10 cellular contexts compared by ENCODE assay signal in the genomic region with DNA sequence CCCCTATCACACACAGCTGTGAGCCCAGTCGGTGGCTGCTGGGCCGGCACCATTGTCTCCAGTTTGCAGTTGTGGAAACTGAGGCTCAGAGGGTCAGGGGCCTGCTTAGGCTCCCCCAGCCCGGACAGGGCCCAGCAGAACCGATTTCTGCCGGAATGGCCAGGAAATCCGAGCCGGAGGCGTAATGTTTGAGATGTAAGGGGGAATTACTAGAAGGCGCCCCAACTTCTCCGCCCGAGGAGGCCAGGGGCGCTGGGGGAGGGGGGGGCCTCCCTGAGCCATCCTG. TPM values are rescaled to one million over a fixed set of nuclear protein-coding genes. Genes with fewer than 3 reads are reported as not detected.
DNase-seq lines count a peak whose midpoint lies in the region; ATAC-seq, FAIRE-seq and TF ChIP-seq lines count a peak whose summit lies in the region.
"Had no signal": no experiment of that assay in that cellular context is flagged by ENCODE, and none has a peak within 500 bp of the region (broad histone marks: within the 10 kb centered on the region; RNA-seq: fewer than 3 reads in every experiment).

No MANE protein-coding gene starts in this region.

- peaks cover 3% of the 10 kb centered on the region; the same call in 1 of the 2 replicates for H3F3A ChIP-seq in DOHH2 (ENCODE audit: control insufficient read depth, insufficient read depth)

- peaks cover 16% of the 10 kb centered on the region for H3K4me1 Mint-ChIP-seq in activated T-helper 1 cell treated with anti-CD3 and anti-CD28 coated beads, Interleukin-12 subunit alpha, Interleukin-12 subunit beta, Interleukin-2, Interleukin-4 antibody, amounts not matched to agents 30 ng/mL and 10 ng/mL and 1 ng/mL, durations not matched to agents 14 hours and 24 hours and 36 hours (ENCODE audit: low read depth)

- WGBS in A549 (ENCODE audit: missing lambda C conversion rate) = 0% methylated on average over 2 of the region's 12 CpGs

- H3K9me2 ChIP-seq in DOHH2 (replicated peaks; ENCODE audit: control insufficient read depth, low read length) = no peaks in the 10 kb centered on the region

- H3K27ac ChIP-seq in A549 (peak overlapping the region; percentile 63 to 85; a peak in 4 of 6 replicates), DOHH2 (ENCODE audit: low read depth, low read length) (no peak overlapping the region)

- DNase-seq in A549 (ENCODE audit: low read depth in 1 of 2, low spot score in 1 of 2) (no peak), DMS 273 treated with DMSO at 0.1 percent for 48 hours (lab: John Stamatoyannopoulos, UW) (no peak)
- DNase-seq in activated T-helper 1 cell treated with anti-CD3 and anti-CD28 coated beads, Interleukin-12 subunit alpha, Interleukin-12 subunit beta, Interleukin-2, Interleukin-4 antibody, amounts not matched to agents 30 ng/mL and 10 ng/mL and 1 ng/mL, durations not matched to agents 14 hours and 24 hours and 36 hours (ENCODE audit: low spot score) = no peak
- DNase-seq: effector CD4-positive, alpha-beta T cell had no signal

- H3K36me3 Mint-ChIP-seq in activated T-helper 1 cell treated with anti-CD3 and anti-CD28 coated beads, Interleukin-12 subunit alpha, Interleukin-12 subunit beta, Interleukin-2, Interleukin-4 antibody, amounts not matched to agents 30 ng/mL and 10 ng/mL and 1 ng/mL, durations not matched to agents 14 hours and 24 hours and 36 hours (ENCODE audit: low read depth) = no peaks in the 10 kb centered on the region

- H3K79me2 ChIP-seq in DOHH2 (ENCODE audit: control insufficient read depth, low read length) = peaks cover 6% of the 10 kb centered on the region

- intact Hi-C loops in activated T-helper 1 cell treated with anti-CD3 and anti-CD28 coated beads, Interleukin-12 subunit alpha, Interleukin-12 subunit beta, Interleukin-2, Interleukin-4 antibody, amounts not matched to agents 30 ng/mL and 10 ng/mL and 1 ng/mL, durations not matched to agents 14 hours and 24 hours and 36 hours (cut with micrococcal nuclease) = no loop called here

- H3K27ac Mint-ChIP-seq in activated T-helper 1 cell treated with anti-CD3 and anti-CD28 coated beads, Interleukin-12 subunit alpha, Interleukin-12 subunit beta, Interleukin-2, Interleukin-4 antibody, amounts not matched to agents 30 ng/mL and 10 ng/mL and 1 ng/mL, durations not matched to agents 14 hours and 24 hours and 36 hours = no peak overlapping the region

- TF ChIP-seq POLR2A in A549 (IDR thresholded peaks at IDR 0.05; ENCODE audit: low read length) = no peak

- peak overlapping the region; percentile 98 for H3K4me2 ChIP-seq in A549
- H3K4me2 ChIP-seq in DOHH2 (ENCODE audit: low read length) = peak overlapping the region; percentile 60

- peaks cover 14% of the 10 kb centered on the region; the same call in 1 of the 3 replicates for H3K4me1 ChIP-seq in A549
- H3K4me1 ChIP-seq in DOHH2 (ENCODE audit: control insufficient read depth, low read length) = peaks cover 38% of the 10 kb centered on the region

- no peak for TF ChIP-seq EP300 in A549 (IDR thresholded peaks at IDR 0.05)

- TF ChIP-seq CTCF in A549 (IDR thresholded peaks at IDR 0.05) (no peak), DOHH2 (IDR thresholded peaks at IDR 0.05; ENCODE audit: low read depth, low read length, poor library complexity, severe bottlenecking) (no peak)

- H3K4me3 Mint-ChIP-seq in activated T-helper 1 cell treated with anti-CD3 and anti-CD28 coated beads, Interleukin-12 subunit alpha, Interleukin-12 subunit beta, Interleukin-2, Interleukin-4 antibody, amounts not matched to agents 30 ng/mL and 10 ng/mL and 1 ng/mL, durations not matched to agents 14 hours and 24 hours and 36 hours = peak overlapping the region; percentile 76

- H3K36me3 ChIP-seq in DOHH2 (ENCODE audit: control insufficient read depth, low read length) = no peaks in the 10 kb centered on the region

- CTCF ChIA-PET in A549 (lab: Yijun Ruan, JAX) = interaction anchor here (0.7 to 1.1 kb wide), 3 partner anchors 39 to 148 kb away, joined by 3 to 5 read pairs (median 4); a partner anchor contains a TSS

- no peak for TF ChIP-seq RAD21 in A549 (conservative IDR thresholded peaks at IDR 0.05 in 1 of 2, IDR thresholded peaks at IDR 0.05 in 1 of 2)

- POLR2A ChIA-PET in A549 (lab: Yijun Ruan, JAX) = no interaction called here

- H3K27me3 Mint-ChIP-seq in activated T-helper 1 cell treated with anti-CD3 and anti-CD28 coated beads, Interleukin-12 subunit alpha, Interleukin-12 subunit beta, Interleukin-2, Interleukin-4 antibody, amounts not matched to agents 30 ng/mL and 10 ng/mL and 1 ng/mL, durations not matched to agents 14 hours and 24 hours and 36 hours (ENCODE audit: insufficient read depth) = peaks cover 4% of the 10 kb centered on the region

- H3K4me3 ChIP-seq in A549 (peak overlapping the region; percentile 49; the same call in 2 of the 3 replicates), DOHH2 (ENCODE audit: low read length) (no peak overlapping the region), iPS-18c (ENCODE audit: insufficient read depth, low read depth, low read length) (peak overlapping the region; percentile 63)

- H4K20me1 ChIP-seq in DOHH2 (ENCODE audit: control insufficient read depth, insufficient read depth, low read depth, low read length) = no peaks in the 10 kb centered on the region

- FAIRE-seq in A549 (lab: Jason Lieb, UNC) = no peak

- peaks cover 55% of the 10 kb centered on the region for H3K27me3 ChIP-seq in DOHH2 (ENCODE audit: control insufficient read depth, low read length)

- H3K9me3 Mint-ChIP-seq in activated T-helper 1 cell treated with anti-CD3 and anti-CD28 coated beads, Interleukin-12 subunit alpha, Interleukin-12 subunit beta, Interleukin-2, Interleukin-4 antibody, amounts not matched to agents 30 ng/mL and 10 ng/mL and 1 ng/mL, durations not matched to agents 14 hours and 24 hours and 36 hours = no peaks in the 10 kb centered on the region

- ATAC-seq in A549 (no peak), GM19023 (IDR thresholded peaks at IDR 0.05; ENCODE audit: unreplicated experiment) (no peak), HG02798 (IDR thresholded peaks at IDR 0.05; ENCODE audit: poor library complexity, unreplicated experiment) (no peak), GM21526 (IDR thresholded peaks at IDR 0.05; ENCODE audit: low FRiP score, unreplicated experiment) (no peak)
- ATAC-seq: Right ventricle myocardium inferior had no signal

- H3K9me3 ChIP-seq in A549 (no peaks in the 10 kb centered on the region), DOHH2 (ENCODE audit: control insufficient read depth, insufficient read depth, low read length) (no peaks in the 10 kb centered on the region), iPS-18c (ENCODE audit: control insufficient read depth, insufficient read depth, low read length) (no peaks in the 10 kb centered on the region)

TF ChIP-seq in A549, 52 proteins besides CTCF, POLR2A, EP300 and RAD21 (continues in another document):
- TF ChIP-seq FOSB (CRISPR knock-in tag; IDR thresholded peaks at IDR 0.05) = no peak
- TF ChIP-seq JUN (IDR thresholded peaks at IDR 0.05) = no peak

RNA-seq across cellular contexts. Expression of a gene that starts 1.0 kb away (rescaled TPM):
- 0.05 and 0.14 TPM in 2 replicates for polyA plus RNA-seq in A549 (2011; rRNA removed)
- polyA plus RNA-seq in A549 (2012; cell fraction: cytosol; rRNA removed) = 0.46 and 0.93 TPM in 2 replicates
- polyA plus RNA-seq in A549 (2012; cell fraction: nucleus; rRNA removed) = 1.2 and 2.9 TPM in 2 replicates
- polyA plus RNA-seq in A549 (2017; fragmentation: RNase III; extraction: RNeasy Plus Mini Kit Qiagen cat#74134 plus additional on column Dnase treatment) = 0.18 to 0.79 TPM (median 0.38 TPM) in 3 replicates
- not detected in 2 replicates for polyA minus RNA-seq in A549 (2011; rRNA and poly(A)+ RNA removed)
- 6.8 and 8.9 TPM in 2 replicates for total RNA-seq in activated T-helper 1 cell treated with anti-CD3 and anti-CD28 coated beads, Interleukin-12 subunit alpha, Interleukin-12 subunit beta, Interleukin-2, Interleukin-4 antibody, amounts not matched to agents 30 ng/mL and 10 ng/mL and 1 ng/mL, durations not matched to agents 14 hours and 24 hours and 36 hours
- total RNA-seq: Right ventricle myocardium inferior had no signal

RNA-seq across cellular contexts. Expression of a gene that starts 5.1 kb away (rescaled TPM):
- polyA plus RNA-seq in A549 (2011; rRNA removed) (16.9 and 22.7 TPM in 2 replicates), A549 (2017; fragmentation: RNase III; extraction: RNeasy Plus Mini Kit Qiagen cat#74134 plus additional on column Dnase treatment) (18.8 to 24.8 TPM (median 20.7 TPM) in 3 replicates)
- 23.1 and 33.7 TPM in 2 replicates for polyA plus RNA-seq in A549 (2012; cell fraction: cytosol; rRNA removed)
- 51.5 and 54.5 TPM in 2 replicates for polyA plus RNA-seq in A549 (2012; cell fraction: nucleus; rRNA removed)
- 15.0 and 15.1 TPM in 2 replicates for polyA minus RNA-seq in A549 (2011; rRNA and poly(A)+ RNA removed)
- total RNA-seq in activated T-helper 1 cell treated with anti-CD3 and anti-CD28 coated beads, Interleukin-12 subunit alpha, Interleukin-12 subunit beta, Interleukin-2, Interleukin-4 antibody, amounts not matched to agents 30 ng/mL and 10 ng/mL and 1 ng/mL, durations not matched to agents 14 hours and 24 hours and 36 hours = 94.3 and 96.4 TPM in 2 replicates

RNA-seq across cellular contexts. Expression of a gene that starts 7.7 kb away (rescaled TPM):
- 3.3 and 3.4 TPM in 2 replicates for polyA plus RNA-seq in A549 (2011; rRNA removed)
- 9.0 and 11.2 TPM in 2 replicates for polyA plus RNA-seq in A549 (2012; cell fraction: cytosol; rRNA removed)
- polyA plus RNA-seq in A549 (2012; cell fraction: nucleus; rRNA removed) = 8.5 and 17.6 TPM in 2 replicates
- 4.6 to 6.1 TPM (median 5.4 TPM) in 3 replicates for polyA plus RNA-seq in A549 (2017; fragmentation: RNase III; extraction: RNeasy Plus Mini Kit Qiagen cat#74134 plus additional on column Dnase treatment)
- polyA minus RNA-seq in A549 (2011; rRNA and poly(A)+ RNA removed) = 11.5 and 12.7 TPM in 2 replicates
- 32.5 and 35.0 TPM in 2 replicates for total RNA-seq in activated T-helper 1 cell treated with anti-CD3 and anti-CD28 coated beads, Interleukin-12 subunit alpha, Interleukin-12 subunit beta, Interleukin-2, Interleukin-4 antibody, amounts not matched to agents 30 ng/mL and 10 ng/mL and 1 ng/mL, durations not matched to agents 14 hours and 24 hours and 36 hours

RNA-seq across cellular contexts. Expression of a gene that starts 24.8 kb away (rescaled TPM):
- polyA plus RNA-seq in A549 (2011; rRNA removed) = not detected in 2 replicates
- not detected in 2 replicates for polyA plus RNA-seq in A549 (2012; cell fraction: cytosol; rRNA removed)
- polyA plus RNA-seq in A549 (2012; cell fraction: nucleus; rRNA removed) = not detected in 2 replicates
- not detected in 3 replicates for polyA plus RNA-seq in A549 (2017; fragmentation: RNase III; extraction: RNeasy Plus Mini Kit Qiagen cat#74134 plus additional on column Dnase treatment)
- under 0.01 TPM in 1 of 2 replicates, not detected in the other for polyA minus RNA-seq in A549 (2011; rRNA and poly(A)+ RNA removed)
- total RNA-seq in activated T-helper 1 cell treated with anti-CD3 and anti-CD28 coated beads, Interleukin-12 subunit alpha, Interleukin-12 subunit beta, Interleukin-2, Interleukin-4 antibody, amounts not matched to agents 30 ng/mL and 10 ng/mL and 1 ng/mL, durations not matched to agents 14 hours and 24 hours and 36 hours = not detected in 2 replicates
- total RNA-seq: Right ventricle myocardium inferior had no signal

RNA-seq across cellular contexts. Expression of a gene that starts 25.1 kb away (rescaled TPM):
- polyA plus RNA-seq in A549 (2011; rRNA removed) (8.0 TPM in 2 replicates), A549 (2017; fragmentation: RNase III; extraction: RNeasy Plus Mini Kit Qiagen cat#74134 plus additional on column Dnase treatment) (11.9 to 13.9 TPM (median 12.7 TPM) in 3 replicates)
- 17.6 and 22.7 TPM in 2 replicates for polyA plus RNA-seq in A549 (2012; cell fraction: cytosol; rRNA removed)
- polyA plus RNA-seq in A549 (2012; cell fraction: nucleus; rRNA removed) = 32.2 and 54.4 TPM in 2 replicates
- 8.8 and 17.6 TPM in 2 replicates for polyA minus RNA-seq in A549 (2011; rRNA and poly(A)+ RNA removed)
- 62.1 and 62.5 TPM in 2 replicates for total RNA-seq in activated T-helper 1 cell treated with anti-CD3 and anti-CD28 coated beads, Interleukin-12 subunit alpha, Interleukin-12 subunit beta, Interleukin-2, Interleukin-4 antibody, amounts not matched to agents 30 ng/mL and 10 ng/mL and 1 ng/mL, durations not matched to agents 14 hours and 24 hours and 36 hours
